In genomic region chr3:72739521-72740466, GRCh38 we compare ENCODE assay signal across 9 cellular contexts.
DNase-seq lines count a peak whose midpoint lies in the region; ATAC-seq and TF ChIP-seq lines count a peak whose summit lies in the region.
"Had no signal": no experiment of that assay in that cellular context is flagged by ENCODE, and none has a peak within 500 bp of the region (broad histone marks: within the 10 kb centered on the region; RNA-seq: fewer than 3 reads in every experiment).

No MANE protein-coding gene starts in this region.

- H3K36me3 Mint-ChIP-seq in activated T-cell treated with anti-CD3 and anti-CD28 coated beads, Interleukin-2, amount 50 U/mL, for 72 hours (ENCODE audit: insufficient read depth in 2 of 2), result peaks cover 3 to 5% of the 10 kb centered on the region in 2 donors
- no peaks in the 10 kb centered on the region for H3K36me3 Mint-ChIP-seq in T-cell
- peaks cover 5% of the 10 kb centered on the region for H3K36me3 Mint-ChIP-seq in stimulated activated effector memory CD8-positive, alpha-beta T cell treated with anti-CD3 and anti-CD28 coated beads, Interleukin-12 subunit alpha, Interleukin-12 subunit beta, amount 100 ng/mL, for 72 hours

- CTCF ChIA-PET in T-cell (lab: Charles Lee), result interaction anchor here (0.7 to 1.8 kb wide), 6 partner anchors 14 to 481 kb away, joined by 3 to 11 read pairs (median 7); no protein-coding TSS in a partner anchor

- H3K4me1 Mint-ChIP-seq in activated T-cell treated with anti-CD3 and anti-CD28 coated beads, Interleukin-2, amount 50 U/mL, for 72 hours (ENCODE audit: low read depth), result peaks cover 23% of the 10 kb centered on the region
- H3K4me1 Mint-ChIP-seq in T-cell, result peaks cover 27 to 31% (median 30%) of the 10 kb centered on the region in 3 donors
- peaks cover 19% of the 10 kb centered on the region for H3K4me1 Mint-ChIP-seq in stimulated activated effector memory CD8-positive, alpha-beta T cell treated with anti-CD3 and anti-CD28 coated beads, Interleukin-12 subunit alpha, Interleukin-12 subunit beta, amount 100 ng/mL, for 72 hours

- POLR2A ChIA-PET in T-cell (lab: Charles Lee), result interaction anchor here (0.6 to 1.6 kb wide), 5 partner anchors 9 to 1918 kb away, joined by 3 to 9 read pairs (median 6); no protein-coding TSS in a partner anchor

- H3K4me3 ChIP-seq in epithelial cell of proximal tubule (ENCODE audit: low read depth, low read length), result peak overlapping the region; percentile 53

- H3K27me3 Mint-ChIP-seq in activated T-cell treated with anti-CD3 and anti-CD28 coated beads, Interleukin-2, amount 50 U/mL, for 72 hours (ENCODE audit: low read depth), result no peaks in the 10 kb centered on the region
- H3K27me3 Mint-ChIP-seq in T-cell, result peaks cover 0 to 2% of the 10 kb centered on the region in 2 donors

- no peak for DNase-seq in activated T-cell treated with anti-CD3 and anti-CD28 coated beads, Interleukin-2, amount 50 U/mL, for 72 hours
- DNase-seq in activated T-cell treated with anti-CD3 and anti-CD28 coated beads for 4 hours (no peak), T-cell (no peak), epithelial cell of proximal tubule (ENCODE audit: low read depth) (peak; percentile 56), HPDE6-E6E7 (ENCODE audit: extremely low spot score) (no peak), DMS153 (lab: John Stamatoyannopoulos, UW) (no peak), cortex of kidney (lab: John Stamatoyannopoulos, UW) (no peak)
- no peak for DNase-seq in stimulated activated effector memory CD8-positive, alpha-beta T cell treated with anti-CD3 and anti-CD28 coated beads, Interleukin-12 subunit alpha, Interleukin-12 subunit beta, amount 100 ng/mL, for 72 hours (ENCODE audit: low spot score in 2 of 2)
- DNase-seq: DMS79 had no signal

- no peak overlapping the region for H3K27ac Mint-ChIP-seq in activated T-cell treated with anti-CD3 and anti-CD28 coated beads, Interleukin-2, amount 50 U/mL, for 72 hours
- peak overlapping the region; percentile 87 to 97 for H3K27ac Mint-ChIP-seq in T-cell
- H3K27ac Mint-ChIP-seq in stimulated activated effector memory CD8-positive, alpha-beta T cell treated with anti-CD3 and anti-CD28 coated beads, Interleukin-12 subunit alpha, Interleukin-12 subunit beta, amount 100 ng/mL, for 72 hours, result peak overlapping the region; percentile 75

- peak overlapping the region; percentile 89 to 95 for H3K4me3 Mint-ChIP-seq in activated T-cell treated with anti-CD3 and anti-CD28 coated beads, Interleukin-2, amount 50 U/mL, for 72 hours
- peak overlapping the region; percentile 84 to 88 (median 86) for H3K4me3 Mint-ChIP-seq in T-cell
- H3K4me3 Mint-ChIP-seq in stimulated activated effector memory CD8-positive, alpha-beta T cell treated with anti-CD3 and anti-CD28 coated beads, Interleukin-12 subunit alpha, Interleukin-12 subunit beta, amount 100 ng/mL, for 72 hours, result peak overlapping the region; percentile 72

- ATAC-seq in activated T-cell treated with anti-CD3 and anti-CD28 coated beads, Interleukin-2, amount 50 U/mL, for 72 hours (replicated peaks in 1 of 2), result no peak
- ATAC-seq in T-cell (replicated peaks in 1 of 4), result no peak
- ATAC-seq in stimulated activated effector memory CD8-positive, alpha-beta T cell treated with anti-CD3 and anti-CD28 coated beads, Interleukin-12 subunit alpha, Interleukin-12 subunit beta, amount 100 ng/mL, for 72 hours, result no peak

- peaks cover 0 to 1% of the 10 kb centered on the region in 2 donors for H3K9me3 Mint-ChIP-seq in activated T-cell treated with anti-CD3 and anti-CD28 coated beads, Interleukin-2, amount 50 U/mL, for 72 hours
- H3K9me3 Mint-ChIP-seq in T-cell, result peaks cover 0 to 4% (median 4%) of the 10 kb centered on the region in 3 donors
- H3K9me3 Mint-ChIP-seq in stimulated activated effector memory CD8-positive, alpha-beta T cell treated with anti-CD3 and anti-CD28 coated beads, Interleukin-12 subunit alpha, Interleukin-12 subunit beta, amount 100 ng/mL, for 72 hours, result no peaks in the 10 kb centered on the region

- TF ChIP-seq CTCF in epithelial cell of proximal tubule (conservative IDR thresholded peaks at IDR 0.05; ENCODE audit: low read depth, low read length), result no peak
